ENCODE assay signal across 12 cellular contexts in genomic region chr20:17859002-17859615, GRCh38.
DNase-seq lines count a peak whose midpoint lies in the region; ATAC-seq and FAIRE-seq lines count a peak whose summit lies in the region.
"Had no signal": no experiment of that assay in that cellular context is flagged by ENCODE, and none has a peak within 500 bp of the region (broad histone marks: within the 10 kb centered on the region; RNA-seq: fewer than 3 reads in every experiment).

No MANE protein-coding gene starts in this region.

- H3K27me3 ChIP-seq in MG63 (no peaks in the 10 kb centered on the region), mesendoderm (ENCODE audit: insufficient read depth, low read length, poor library complexity) (no peaks in the 10 kb centered on the region)

- H3K4ac ChIP-seq in mesendoderm (ENCODE audit: low read depth, low read length): no peak overlapping the region

- no peaks in the 10 kb centered on the region for H3K4me1 ChIP-seq in mesendoderm (ENCODE audit: control insufficient read depth, low read depth, low read length)

- no peak for DNase-seq in GM18507 (ENCODE audit: extremely low spot score, insufficient read length, low read depth)
- peak; percentile 26 for DNase-seq in MG63
- DNase-seq in mesendoderm: no peak
- DNase-seq in AG20443 (ENCODE audit: low spot score): no peak
- no peak for DNase-seq in superior temporal gyrus (ENCODE audit: extremely low spot score)
- no peak for DNase-seq in RKO (ENCODE audit: low spot score)
- DNase-seq: NCI-H1105 treated with DMSO at 0.1 percent for 48 hours, psoas muscle had no signal

- H3K27ac ChIP-seq in mesendoderm (ENCODE audit: low read depth, low read length): no peak overlapping the region
- H3K27ac ChIP-seq: psoas muscle, SK-N-MC had no signal

- no peak overlapping the region for H2BK5ac ChIP-seq in mesendoderm (ENCODE audit: low read length)

- no peak overlapping the region for H3K23ac ChIP-seq in mesendoderm (ENCODE audit: low read length)

- peak overlapping the region; percentile 37 for H3K56ac ChIP-seq in mesendoderm (ENCODE audit: low read length)

- H4K8ac ChIP-seq in mesendoderm (ENCODE audit: low read depth, low read length): no peak overlapping the region

- H4K5ac ChIP-seq in mesendoderm (ENCODE audit: low read length): no peak overlapping the region

- peak; percentile 91 for FAIRE-seq in GM18507 (lab: Jason Lieb, UNC)
- FAIRE-seq: colon had no signal

- H3K79me1 ChIP-seq in mesendoderm (ENCODE audit: low read length): no peaks in the 10 kb centered on the region

- H3K4me2 ChIP-seq in mesendoderm (ENCODE audit: low read length): no peak overlapping the region

- H3K79me2 ChIP-seq in mesendoderm (ENCODE audit: control insufficient read depth, insufficient read depth, low read length): no peaks in the 10 kb centered on the region

- H3K18ac ChIP-seq in mesendoderm (ENCODE audit: low read length): no peak overlapping the region

- ATAC-seq in GM21423 (IDR thresholded peaks at IDR 0.05; ENCODE audit: unreplicated experiment) (peak; percentile 53), HG02973 (IDR thresholded peaks at IDR 0.05; ENCODE audit: unreplicated experiment) (no peak)

- H3K36me3 ChIP-seq in MG63 (no peaks in the 10 kb centered on the region), mesendoderm (ENCODE audit: control insufficient read depth, insufficient read depth, low read length) (no peaks in the 10 kb centered on the region)

- H3K9me3 ChIP-seq in MG63: no peaks in the 10 kb centered on the region
- H3K9me3 ChIP-seq: psoas muscle had no signal

- no peak overlapping the region for H3K4me3 ChIP-seq in MG63
- H3K4me3 ChIP-seq in mesendoderm (ENCODE audit: low read length): no peak overlapping the region
- H3K4me3 ChIP-seq: psoas muscle, SK-N-MC had no signal

- H2AK5ac ChIP-seq in mesendoderm (ENCODE audit: low read length): no peak overlapping the region

- H3K9ac ChIP-seq in mesendoderm (ENCODE audit: low read length): no peak overlapping the region

- no peak overlapping the region for H2BK120ac ChIP-seq in mesendoderm (ENCODE audit: low read depth, low read length)

- H2BK15ac ChIP-seq in mesendoderm (replicated peaks; ENCODE audit: low read depth): no peak overlapping the region

- WGBS in mesendoderm (ENCODE audit: extremely low coverage, insufficient coverage, low lambda C conversion rate): no CpG with 5 or more reads among the region's 7 CpGs
